6 cellular contexts compared by ENCODE assay signal in genomic region chr5:146108870-146109269, GRCh38. TPM values are rescaled to one million over a fixed set of nuclear protein-coding genes. Genes with fewer than 3 reads are reported as not detected.
"Had no signal": no experiment of that assay in that cellular context is flagged by ENCODE, and none has a peak within 500 bp of the region (broad histone marks: within the 10 kb centered on the region; RNA-seq: fewer than 3 reads in every experiment).

No MANE protein-coding gene starts in this region.

RNA-seq across cellular contexts. Expression of gene PLAC8L1, which starts 3.5 kb away (rescaled TPM):
- total RNA-seq: ascending aorta, body of pancreas, breast epithelium, cardiac muscle cell, cardiac septum, cerebellum had no signal
